In the genomic region with DNA sequence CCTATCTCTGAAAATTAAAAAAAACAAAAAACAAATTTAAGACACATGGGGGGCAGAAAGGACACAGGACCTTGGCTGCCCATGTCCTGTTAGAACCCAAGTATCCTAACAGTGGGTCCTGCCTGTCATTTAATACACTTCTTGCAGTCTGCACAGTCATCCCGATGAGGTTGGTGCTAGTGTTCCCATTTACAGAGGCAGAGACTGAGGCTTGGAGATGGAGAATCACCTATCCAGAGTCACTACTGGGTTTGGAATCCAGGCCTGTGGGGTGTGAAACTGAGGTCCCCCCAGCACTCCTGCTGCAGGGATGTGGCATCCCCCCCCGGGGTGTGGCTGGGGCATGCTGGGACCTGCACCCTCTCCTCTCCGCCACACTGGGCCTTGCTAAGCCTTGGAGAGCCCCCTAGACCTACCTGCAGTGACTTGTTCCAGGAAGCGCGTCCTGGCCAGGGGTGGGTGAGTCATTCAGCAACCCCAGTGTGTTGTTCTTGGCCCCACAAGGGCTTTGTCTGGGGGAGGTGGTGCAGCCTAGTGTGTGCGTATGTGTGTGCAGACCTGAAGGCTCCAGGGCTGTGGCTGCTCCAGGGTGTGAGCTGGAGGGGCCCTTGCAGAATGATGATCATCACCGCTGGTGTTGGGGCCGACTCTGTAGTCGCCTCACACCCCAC, we compare ENCODE assay signal across 8 cellular contexts. TPM values are rescaled to one million over a fixed set of nuclear protein-coding genes. Genes with fewer than 3 reads are reported as not detected.
DNase-seq lines count a peak whose midpoint lies in the region; ATAC-seq and TF ChIP-seq lines count a peak whose summit lies in the region.

No MANE protein-coding gene starts in this region.

- peaks cover 22% of the 10 kb centered on the region for H3K4me1 Mint-ChIP-seq in HFFc6 (ENCODE audit: low read depth)

- no peaks in the 10 kb centered on the region for H3K36me3 Mint-ChIP-seq in HFFc6 (ENCODE audit: low read depth)

- H3K9ac ChIP-seq in PC-3 (ENCODE audit: low read length), result no peak overlapping the region

- POLR2A ChIA-PET in PC-3 (lab: Charles Lee; ENCODE audit: unreplicated experiment), result no interaction called here

- H3K36me3 ChIP-seq in PC-3 (ENCODE audit: low read depth, low read length), result no peaks in the 10 kb centered on the region

- BruUV-seq in PC-3 (replicated peaks; lab: Mats Ljungman, UMichigan), result no TSS peak

- no peak overlapping the region; the same call in 1 of the 2 replicates for H3K4me2 ChIP-seq in PC-3 (ENCODE audit: low read length)

- DNase-seq in HFFc6 (peak; percentile 52), PC-3 (peak; percentile 74), dermis blood vessel endothelial cell (peak; percentile 89), NCI-H82 (lab: John Stamatoyannopoulos, UW) (no peak), Ammon's horn (ENCODE audit: low spot score) (no peak)
- peak; percentile 51 for DNase-seq in stimulated activated CD8-positive, alpha-beta memory T cell treated with anti-CD3 and anti-CD28 coated beads, Interleukin-4, amount 100 ng/mL, for 24 hours (ENCODE audit: low read depth)
- DNase-seq in stimulated activated naive CD4-positive, alpha-beta T cell treated with Interleukin-2 at 50 U/mL for 16 hours (lab: John Stamatoyannopoulos, UW), result no peak

- peaks cover 4% of the 10 kb centered on the region for H3K27me3 Mint-ChIP-seq in HFFc6 (ENCODE audit: insufficient read depth)

- H3F3A ChIP-seq in PC-3 (ENCODE audit: low read length, unreplicated experiment), result no peaks in the 10 kb centered on the region

- no peak for TF ChIP-seq CTCF in HFFc6 (IDR thresholded peaks at IDR 0.05)
- no peak for TF ChIP-seq CTCF in PC-3 (conservative IDR thresholded peaks at IDR 0.05; ENCODE audit: low read depth, low read length)

- no peaks in the 10 kb centered on the region for H3K27me3 ChIP-seq in PC-3 (ENCODE audit: low read length)

- no peak overlapping the region for H2AFZ ChIP-seq in PC-3 (ENCODE audit: low read length)

- no peak overlapping the region for H3K4me3 Mint-ChIP-seq in HFFc6

- no peaks in the 10 kb centered on the region for H4K20me1 ChIP-seq in PC-3 (ENCODE audit: low read length)

- intact Hi-C loops in PC-3 (cut with micrococcal nuclease), result no loop called here

- H3K9me3 ChIP-seq in PC-3 (ENCODE audit: low read length), result no peaks in the 10 kb centered on the region

- CTCF ChIA-PET in PC-3 (lab: Charles Lee), result no interaction called here

- no peaks in the 10 kb centered on the region for H3K79me2 ChIP-seq in PC-3 (ENCODE audit: low read length)

- no peaks in the 10 kb centered on the region for H3K9me2 ChIP-seq in PC-3 (replicated peaks; ENCODE audit: low read length)

- H3K9me3 Mint-ChIP-seq in HFFc6, result no peaks in the 10 kb centered on the region

- H3K4me1 ChIP-seq in PC-3 (ENCODE audit: insufficient read depth, low read length), result peaks cover 9% of the 10 kb centered on the region

- ATAC-seq in GM18861 (IDR thresholded peaks at IDR 0.05; ENCODE audit: unreplicated experiment) (peak; percentile 79), PC-3 (peak; percentile 92)

- no peak overlapping the region for H3K27ac Mint-ChIP-seq in HFFc6

- no peak overlapping the region for H3K4me3 ChIP-seq in PC-3 (ENCODE audit: low read length)

- no peak overlapping the region for H3K27ac ChIP-seq in PC-3 (ENCODE audit: low read length)

RNA-seq across cellular contexts. Expression of a gene that starts 49.7 kb away (rescaled TPM):
- total RNA-seq in HFFc6 (2021; fragmentation: NEBNext Ultra II Directional; extraction: Animal tissue kit (Norgen Biotek cat#: 25700)), result 10 to 100 TPM; 19.8 to 23.5 (median 21.7) TPM
- total RNA-seq in PC-3 (2014; rRNA removed) (49.9 and 56.9 TPM in 2 replicates), dermis blood vessel endothelial cell (0.34 and 0.51 TPM in 2 replicates)

Comparison
In these comparisons a context has a peak if more than half of its experiments do, and no peak if none do; other contexts are left out.
1. DNase-seq: peak in HFFc6 (single experiment), PC-3 (single experiment), dermis blood vessel endothelial cell (single experiment) and stimulated activated CD8-positive, alpha-beta memory T cell treated with anti-CD3 and anti-CD28 coated beads, Interleukin-4, amount 100 ng/mL, for 24 hours (single experiment); none in stimulated activated naive CD4-positive, alpha-beta T cell treated with Interleukin-2 at 50 U/mL for 16 hours (single experiment), NCI-H82 (single experiment) and Ammon's horn (single experiment).
2. RNA of a gene that starts 49.7 kb away (total RNA-seq): 49.9 to 56.9 TPM in PC-3 and 19.8 to 23.5 TPM in HFFc6; 0.34 to 0.51 TPM in dermis blood vessel endothelial cell; every median in the first group is over 10 times any median in the second.